In genomic region chr2:191351298-191351697, GRCh38 we compare ENCODE assay signal across 21 cellular contexts.
"Had no signal": no experiment of that assay in that cellular context is flagged by ENCODE, and none has a peak within 500 bp of the region (broad histone marks: within the 10 kb centered on the region; RNA-seq: fewer than 3 reads in every experiment).

No MANE protein-coding gene starts in this region.

- H3K27me3 Mint-ChIP-seq: progenitor cell of endocrine pancreas had no signal

- H3K27ac Mint-ChIP-seq: activated naive CD4-positive, alpha-beta T cell treated with anti-CD3 and anti-CD28 coated beads for 36 hours; activated T-helper 2 cell treated with anti-CD3 and anti-CD28 coated beads, Interferon-gamma antibody, Interleukin-2, Interleukin-4, amounts not matched to agents 10 μg/mL and 5 μg/mL and 100 μg/mL, durations not matched to agents 14 hours and 24 hours and 36 hours; memory B cell; nephron had no signal

- H3K36me3 ChIP-seq: ascending aorta, gastroesophageal sphincter, right atrium auricular region, uterus had no signal

- H3K4me3 ChIP-seq: ascending aorta, cardiac muscle cell, dorsolateral prefrontal cortex, gastroesophageal sphincter, right atrium auricular region, skin epidermis, tibial nerve, uterus had no signal

- H3K27ac ChIP-seq: ascending aorta, cardiac muscle cell, dorsolateral prefrontal cortex, gastroesophageal sphincter, right atrium auricular region, skin epidermis, tibial nerve, uterus had no signal

- H3K4me1 Mint-ChIP-seq: memory B cell had no signal

- DNase-seq: activated CD4-positive, CD25-positive, alpha-beta regulatory T cell treated with anti-CD3 and anti-CD28 coated beads, Interleukin-2, amount 50 U/mL, for 72 hours; activated naive CD4-positive, alpha-beta T cell treated with anti-CD3 and anti-CD28 coated beads for 36 hours; dorsolateral prefrontal cortex; left ventricle myocardium superior; nucleus accumbens; stimulated activated CD4-positive, alpha-beta T cell treated with anti-CD3 and anti-CD28 coated beads, Interleukin-4, amount 100 ng/mL, for 24 hours; stimulated activated naive CD4-positive, alpha-beta T cell treated with Interleukin-2 at 50 U/mL for 16 hours; substantia nigra; T-helper 1 cell; uterus had no signal

- H3K9me3 Mint-ChIP-seq: activated T-helper 2 cell treated with anti-CD3 and anti-CD28 coated beads, Interferon-gamma antibody, Interleukin-2, Interleukin-4, amounts not matched to agents 10 μg/mL and 5 μg/mL and 100 μg/mL, durations not matched to agents 14 hours and 24 hours and 36 hours; memory B cell; nephron had no signal

- ATAC-seq: esophagus mucosa, gastroesophageal sphincter, left ventricle myocardium superior had no signal

- H3K9me3 ChIP-seq: ascending aorta, gastroesophageal sphincter, right atrium auricular region, tibial nerve, uterus had no signal

- H3K4me3 Mint-ChIP-seq: activated naive CD4-positive, alpha-beta T cell treated with anti-CD3 and anti-CD28 coated beads for 36 hours; memory B cell; nephron had no signal

- H3K27me3 ChIP-seq: ascending aorta, cardiac muscle cell, dorsolateral prefrontal cortex, gastroesophageal sphincter, right atrium auricular region, tibial nerve, uterus had no signal

- H3K4me1 ChIP-seq: tibial nerve had no signal
